ENCODE assay signal across 7 cellular contexts in genomic region chr1:111199881-111200801, GRCh38. TPM values are rescaled to one million over a fixed set of nuclear protein-coding genes. Genes with fewer than 3 reads are reported as not detected.
DNase-seq lines count a peak whose midpoint lies in the region; ATAC-seq and TF ChIP-seq lines count a peak whose summit lies in the region.

TSS of gene DENND2D (minus strand) at chr1:111200646. CDS start at chr1:111200459, 187 bp downstream.

- 58 to 60% methylated on average over 17 of the region's 17 CpGs for WGBS in lung, 2 donors

- no peaks in the 10 kb centered on the region for H3K27me3 ChIP-seq in lung (ENCODE audit: control insufficient read depth, insufficient read depth)

- H3K27ac ChIP-seq in lung (ENCODE audit: low read depth in 1 of 2, low read length in 1 of 2) = peak within 1 kb of the TSS in 1 of 2 donors; percentile 86

- TF ChIP-seq CTCF in lung (IDR thresholded peaks at IDR 0.05; ENCODE audit: control extremely low read depth, extremely low read depth) = no peak

- peak within 1 kb of the TSS; percentile 3 for H3K4me3 ChIP-seq in lung

- peak; percentile 9 for ATAC-seq in lung (ENCODE audit: insufficient read depth, low FRiP score)
- no peak for ATAC-seq in GM21717 (IDR thresholded peaks at IDR 0.05; ENCODE audit: unreplicated experiment)
- ATAC-seq in HG03196 (IDR thresholded peaks at IDR 0.05; ENCODE audit: unreplicated experiment) = no peak

- H3K9me3 ChIP-seq in lung (ENCODE audit: control insufficient read depth in 2 of 2, insufficient read depth in 1 of 2, low read length in 1 of 2) = no peaks in the 10 kb centered on the region

- peaks cover 0 to 18% of the 10 kb centered on the region in 2 donors for H3K36me3 ChIP-seq in lung (ENCODE audit: control insufficient read depth in 2 of 2, insufficient read depth in 2 of 2, low read length in 2 of 2)

- H3K4me1 ChIP-seq in lung (ENCODE audit: control insufficient read depth in 2 of 2, insufficient read depth in 2 of 2, low read length in 2 of 2) = peaks cover 0 to 30% of the 10 kb centered on the region in 2 donors

- peak; percentile 87 for DNase-seq in RPMI8226
- peak; percentile 61 for DNase-seq in activated naive CD4-positive, alpha-beta T cell treated with anti-CD3 and anti-CD28 coated beads, Interleukin-2, amount 50 U/mL, for 16 hours
- peak; percentile 71 for DNase-seq in lung (ENCODE audit: low spot score)
- DNase-seq in stimulated activated CD8-positive, alpha-beta memory T cell treated with anti-CD3 and anti-CD28 coated beads, Interleukin-7, amount 100 ng/mL, for 48 hours (ENCODE audit: extremely low read depth in 1 of 2, low read depth in 1 of 2) = peak; percentile 61 to 70
- DNase-seq in DMS79 (lab: John Stamatoyannopoulos, UW) = no peak

RNA-seq across cellular contexts. Expression of gene DENND2D, which starts in this region (rescaled TPM):
- 10 to 100 TPM; 39.3 to 61.6 TPM for total RNA-seq in lung
- polyA plus RNA-seq in lung = 10 to 100 TPM; 49.5 to 71.7 TPM
